ENCODE assay signal across 17 cellular contexts in genomic region chr2:101841679-101842327, GRCh38.
DNase-seq lines count a peak whose midpoint lies in the region; ATAC-seq and TF ChIP-seq lines count a peak whose summit lies in the region.
"Had no signal": no experiment of that assay in that cellular context is flagged by ENCODE, and none has a peak within 500 bp of the region (broad histone marks: within the 10 kb centered on the region; RNA-seq: fewer than 3 reads in every experiment).

No MANE protein-coding gene starts in this region.

- H3K4me3 Mint-ChIP-seq in type B pancreatic cell = no peak overlapping the region
- H3K4me3 Mint-ChIP-seq: immature natural killer cell had no signal

- no peak for DNase-seq in activated naive CD4-positive, alpha-beta T cell treated with anti-CD3 and anti-CD28 coated beads, Interleukin-2, amount 50 U/mL, for 72 hours (ENCODE audit: low spot score in 2 of 2)
- DNase-seq in activated naive CD4-positive, alpha-beta T cell (lab: John Stamatoyannopoulos, UW) = no peak
- DNase-seq in RWPE2 (ENCODE audit: low spot score) (no peak), left lobe of liver (ENCODE audit: low spot score) (no peak), type B pancreatic cell (ENCODE audit: extremely low spot score, unreplicated experiment) (no peak), ascending aorta (ENCODE audit: low spot score in 2 of 2) (no peak), mesenteric fat pad (ENCODE audit: low spot score) (no peak), NCI-H82 treated with DMSO at 0.1 percent for 48 hours (lab: John Stamatoyannopoulos, UW; ENCODE audit: unreplicated experiment) (no peak)
- DNase-seq: activated effector memory CD4-positive, alpha-beta T cell treated with anti-CD3 and anti-CD28 coated beads, Interleukin-2, amount 50 U/mL, for 16 hours; brain microvascular endothelial cell; glutamatergic neuron; immature natural killer cell; NCI-H146; NK-92 treated with Interleukin-12 subunit alpha and Interleukin-12 subunit beta, amount 100 ng/mL, for 24 hours; stomach; SW 1271 had no signal

- no peaks in the 10 kb centered on the region for H3K9me3 Mint-ChIP-seq in activated naive CD4-positive, alpha-beta T cell treated with anti-CD3 and anti-CD28 coated beads, Interleukin-2, amount 50 U/mL, for 72 hours
- no peaks in the 10 kb centered on the region for H3K9me3 Mint-ChIP-seq in type B pancreatic cell
- H3K9me3 Mint-ChIP-seq: immature natural killer cell had no signal

- no peak for ATAC-seq in activated naive CD4-positive, alpha-beta T cell treated with anti-CD3 and anti-CD28 coated beads, Interleukin-2, amount 50 U/mL, for 72 hours
- ATAC-seq in RWPE2 (ENCODE audit: low read depth) = no peak
- peak; percentile 80 for ATAC-seq in left lobe of liver

- intact Hi-C loops in ascending aorta (cut with DNase I) = no loop called here

- H3K9me3 ChIP-seq in RWPE2 (ENCODE audit: severe bottlenecking) (no peaks in the 10 kb centered on the region), ascending aorta (no peaks in the 10 kb centered on the region)
- H3K9me3 ChIP-seq: esophagus muscularis mucosa, stomach had no signal

- peaks cover 19 to 52% of the 10 kb centered on the region in 2 donors for H3K36me3 Mint-ChIP-seq in activated naive CD4-positive, alpha-beta T cell treated with anti-CD3 and anti-CD28 coated beads, Interleukin-2, amount 50 U/mL, for 72 hours
- H3K36me3 Mint-ChIP-seq in type B pancreatic cell = peaks cover 56% of the 10 kb centered on the region

- peaks cover 10% of the 10 kb centered on the region for H3K4me1 Mint-ChIP-seq in type B pancreatic cell (ENCODE audit: unreplicated experiment)

- H3K27me3 ChIP-seq in RWPE2 (ENCODE audit: insufficient read depth, poor library complexity, severe bottlenecking) (no peaks in the 10 kb centered on the region), ascending aorta (no peaks in the 10 kb centered on the region)
- H3K27me3 ChIP-seq: brain microvascular endothelial cell, esophagus muscularis mucosa, stomach had no signal

- no peak overlapping the region for H3K4me3 ChIP-seq in RWPE2 (ENCODE audit: severe bottlenecking)
- no peak overlapping the region for H3K4me3 ChIP-seq in ascending aorta
- H3K4me3 ChIP-seq: esophagus muscularis mucosa, stomach had no signal

- H3K27ac Mint-ChIP-seq in activated naive CD4-positive, alpha-beta T cell treated with anti-CD3 and anti-CD28 coated beads, Interleukin-2, amount 50 U/mL, for 72 hours = peak overlapping the region; percentile 78 to 84
- H3K27ac Mint-ChIP-seq in type B pancreatic cell = peak overlapping the region; percentile 19

- no peak for TF ChIP-seq CTCF in RWPE2 (IDR thresholded peaks at IDR 0.05; ENCODE audit: poor library complexity, severe bottlenecking)
- no peak for TF ChIP-seq CTCF in type B pancreatic cell (conservative IDR thresholded peaks at IDR 0.05)
- TF ChIP-seq CTCF in ascending aorta (IDR thresholded peaks at IDR 0.05) = no peak

- no peaks in the 10 kb centered on the region for H3K27me3 Mint-ChIP-seq in type B pancreatic cell

- H3K36me3 ChIP-seq in RWPE2 (ENCODE audit: low read depth) = peaks cover 94% of the 10 kb centered on the region
- peaks cover 12 to 41% of the 10 kb centered on the region in 2 donors for H3K36me3 ChIP-seq in ascending aorta

- peak overlapping the region; percentile 9 for H3K27ac ChIP-seq in RWPE2 (ENCODE audit: poor library complexity, severe bottlenecking)
- no peak overlapping the region for H3K27ac ChIP-seq in ascending aorta
- H3K27ac ChIP-seq: brain microvascular endothelial cell, esophagus muscularis mucosa, stomach had no signal

- H3K4me1 ChIP-seq in RWPE2 (ENCODE audit: insufficient read depth, poor library complexity, severe bottlenecking) = peaks cover 10% of the 10 kb centered on the region
- peaks cover 5 to 18% of the 10 kb centered on the region in 2 donors for H3K4me1 ChIP-seq in ascending aorta
